In the genomic region with DNA sequence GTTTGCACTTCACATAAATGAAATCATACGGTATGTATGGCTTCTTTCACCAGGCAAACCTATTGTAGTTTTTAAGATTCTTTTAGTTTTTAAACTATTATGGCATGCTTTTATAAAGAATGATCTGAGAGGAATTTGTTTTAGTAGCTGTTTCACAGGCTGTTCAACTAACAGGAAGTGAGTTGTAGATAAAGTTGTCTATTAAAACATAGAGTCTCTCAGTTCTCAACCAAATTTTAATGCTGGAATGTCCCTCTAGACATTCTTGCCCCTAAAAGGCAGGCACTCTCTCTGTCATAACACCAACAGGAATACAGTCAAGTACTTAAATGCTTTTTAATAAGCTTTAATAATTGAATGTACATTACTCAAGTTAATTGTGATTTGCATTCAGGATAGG, we compare ENCODE assay signal across 15 cellular contexts.
DNase-seq lines count a peak whose midpoint lies in the region; ATAC-seq and TF ChIP-seq lines count a peak whose summit lies in the region.
"Had no signal": no experiment of that assay in that cellular context is flagged by ENCODE, and none has a peak within 500 bp of the region (broad histone marks: within the 10 kb centered on the region; RNA-seq: fewer than 3 reads in every experiment).

No MANE protein-coding gene starts in this region.

- H4K20me1 ChIP-seq in Loucy (ENCODE audit: insufficient read depth, low read length, poor library complexity, severe bottlenecking) = no peaks in the 10 kb centered on the region

- H3K4me3 ChIP-seq in AG09309 (ENCODE audit: control insufficient read depth, low read depth, low read length) (no peak overlapping the region), Loucy (ENCODE audit: low read length, poor library complexity, severe bottlenecking) (no peak overlapping the region), brain microvascular endothelial cell (ENCODE audit: low read depth, low read length) (no peak overlapping the region), muscle layer of duodenum (ENCODE audit: low read depth in 1 of 2, low read length in 2 of 2) (no peak overlapping the region)
- H3K4me3 ChIP-seq: vagina had no signal

- in situ Hi-C loops in brain microvascular endothelial cell (cut with HindIII; ENCODE audit: low pct_ligation_motif_present, low sequenced_read_pairs) = no loop called here

- no peaks in the 10 kb centered on the region for H3K9me3 ChIP-seq in Loucy (ENCODE audit: insufficient read depth, low read depth, low read length)
- H3K9me3 ChIP-seq in muscle layer of duodenum (ENCODE audit: control insufficient read depth in 1 of 2, low read length in 2 of 2) = no peaks in the 10 kb centered on the region
- H3K9me3 ChIP-seq: BE2C, vagina had no signal

- H3K9ac ChIP-seq in Loucy (ENCODE audit: low read depth, low read length, poor library complexity, severe bottlenecking) = peak overlapping the region; percentile 1

- TF ChIP-seq CTCF in AG09309 (IDR thresholded peaks at IDR 0.05; ENCODE audit: control insufficient read depth, insufficient read depth, low read depth, low read length, missing control alignments) (no peak), Loucy (conservative IDR thresholded peaks at IDR 0.05; ENCODE audit: low read length) (no peak), brain microvascular endothelial cell (IDR thresholded peaks at IDR 0.05; ENCODE audit: low read depth, low read length, missing control alignments) (no peak)

- ATAC-seq in GM19452 (IDR thresholded peaks at IDR 0.05; ENCODE audit: unreplicated experiment) (no peak), GM18520 (IDR thresholded peaks at IDR 0.05; ENCODE audit: unreplicated experiment) (no peak)
- ATAC-seq: activated CD8-positive, alpha-beta T cell treated with anti-CD3 and anti-CD28 coated beads, Interleukin-2, amount 10 ng/mL, durations not matched to agents 7 days and 5 days had no signal

- no peaks in the 10 kb centered on the region; the same call in none of the 2 replicates for H3F3A ChIP-seq in Loucy (ENCODE audit: low read depth)

- H3K4me2 ChIP-seq in Loucy (ENCODE audit: low read depth, low read length, poor library complexity, severe bottlenecking) = peak overlapping the region; percentile 44

- H3K4me1 ChIP-seq in Loucy (ENCODE audit: insufficient read depth, low read length, poor library complexity, severe bottlenecking) = peaks cover 21% of the 10 kb centered on the region
- H3K4me1 ChIP-seq in muscle layer of duodenum (ENCODE audit: control insufficient read depth in 1 of 2, insufficient read depth in 2 of 2, low read length in 2 of 2) = peaks cover 5 to 18% of the 10 kb centered on the region in 2 donors
- H3K4me1 ChIP-seq: BE2C had no signal

- H2AFZ ChIP-seq in Loucy (ENCODE audit: low read length) = no peak overlapping the region

- no peaks in the 10 kb centered on the region for H3K36me3 ChIP-seq in Loucy (ENCODE audit: insufficient read depth, low read length)
- no peaks in the 10 kb centered on the region for H3K36me3 ChIP-seq in brain microvascular endothelial cell (replicated peaks)
- no peaks in the 10 kb centered on the region for H3K36me3 ChIP-seq in muscle layer of duodenum (ENCODE audit: control insufficient read depth in 1 of 2, insufficient read depth in 2 of 2, low read length in 2 of 2)
- H3K36me3 ChIP-seq: BE2C, vagina had no signal

- no peaks in the 10 kb centered on the region for H3K79me2 ChIP-seq in Loucy (ENCODE audit: insufficient read depth, low read length)

- no peaks in the 10 kb centered on the region for H3K9me2 ChIP-seq in Loucy (replicated peaks; ENCODE audit: low read depth, low read length)

- DNase-seq in AG09309 (ENCODE audit: low read depth) = peak; percentile 8
- peak; percentile 18 for DNase-seq in brain microvascular endothelial cell
- DNase-seq in RKO (ENCODE audit: low spot score) = no peak
- no peak for DNase-seq in dedifferentiated amniotic fluid mesenchymal stem cell (ENCODE audit: extremely low spot score)
- DNase-seq: activated CD8-positive, alpha-beta T cell treated with anti-CD3 and anti-CD28 coated beads, Interleukin-2, amount 10 ng/mL, durations not matched to agents 7 days and 5 days; BE2C; DMS53; NCI-H1417 treated with DMSO at 0.1 percent for 48 hours; NCI-H510A; T-helper 9 cell had no signal

- H3K27ac ChIP-seq in brain microvascular endothelial cell (peak overlapping the region; percentile 78), muscle layer of duodenum (ENCODE audit: low read length) (peak overlapping the region; percentile 45)
- H3K27ac ChIP-seq: vagina had no signal

- no peaks in the 10 kb centered on the region for H3K27me3 ChIP-seq in Loucy (ENCODE audit: insufficient read depth, low read length, poor library complexity, severe bottlenecking)
- no peaks in the 10 kb centered on the region for H3K27me3 ChIP-seq in brain microvascular endothelial cell (replicated peaks)
- no peaks in the 10 kb centered on the region for H3K27me3 ChIP-seq in muscle layer of duodenum (ENCODE audit: low read depth, low read length)
- H3K27me3 ChIP-seq: BE2C, vagina had no signal

Comparison
In these comparisons a context has a peak if more than half of its experiments do, and no peak if none do; other contexts are left out.
1. DNase-seq: peak in AG09309 (single experiment) and brain microvascular endothelial cell (single experiment); none in RKO (single experiment) and dedifferentiated amniotic fluid mesenchymal stem cell (single experiment).